ENCODE assay signal across 1 cellular context in genomic region chr1:148151911-148152391, GRCh38.
A peak's percentile ranks its signal among the peaks of the same experiment; 100 is the strongest.
TF ChIP-seq lines count a peak whose summit lies in the region.

A gene with protein sequence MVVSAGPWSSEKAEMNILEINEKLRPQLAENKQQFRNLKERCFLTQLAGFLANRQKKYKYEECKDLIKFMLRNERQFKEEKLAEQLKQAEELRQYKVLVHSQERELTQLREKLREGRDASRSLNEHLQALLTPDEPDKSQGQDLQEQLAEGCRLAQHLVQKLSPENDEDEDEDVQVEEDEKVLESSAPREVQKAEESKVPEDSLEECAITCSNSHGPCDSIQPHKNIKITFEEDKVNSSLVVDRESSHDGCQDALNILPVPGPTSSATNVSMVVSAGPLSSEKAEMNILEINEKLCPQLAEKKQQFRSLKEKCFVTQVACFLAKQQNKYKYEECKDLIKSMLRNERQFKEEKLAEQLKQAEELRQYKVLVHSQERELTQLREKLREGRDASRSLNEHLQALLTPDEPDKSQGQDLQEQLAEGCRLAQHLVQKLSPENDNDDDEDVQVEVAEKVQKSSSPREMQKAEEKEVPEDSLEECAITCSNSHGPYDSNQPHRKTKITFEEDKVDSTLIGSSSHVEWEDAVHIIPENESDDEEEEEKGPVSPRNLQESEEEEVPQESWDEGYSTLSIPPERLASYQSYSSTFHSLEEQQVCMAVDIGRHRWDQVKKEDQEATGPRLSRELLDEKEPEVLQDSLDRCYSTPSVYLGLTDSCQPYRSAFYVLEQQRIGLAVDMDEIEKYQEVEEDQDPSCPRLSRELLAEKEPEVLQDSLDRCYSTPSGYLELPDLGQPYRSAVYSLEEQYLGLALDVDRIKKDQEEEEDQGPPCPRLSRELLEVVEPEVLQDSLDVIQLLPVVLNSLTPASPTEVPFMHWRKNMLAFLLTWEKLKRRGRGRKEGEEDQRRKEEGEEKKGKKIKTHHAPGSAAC (minus strand): TSS chr1:148152281. CDS start chr1:148127003, 25,278 bp downstream.

TF ChIP-seq in HepG2, 621 proteins besides CTCF, POLR2A, EP300 and RAD21 (continued from another document and continues in another):
- TF ChIP-seq POLR2G (IDR thresholded peaks at IDR 0.05; ENCODE audit: low read depth, low read length) (peak; percentile 48; the same call in 1 of the 2 replicates), GATAD1 (CRISPR knock-in tag; IDR thresholded peaks at IDR 0.05) (peak; percentile 62; the same call in 1 of the 2 replicates), GABPA (IDR thresholded peaks at IDR 0.05; ENCODE audit: low read depth, low read length) (peak; percentile 35; the same call in 1 of the 2 replicates), GABPA (CRISPR knock-in tag; IDR thresholded peaks at IDR 0.05; ENCODE audit: low read depth) (peak; percentile 63), ZFY (CRISPR knock-in tag; IDR thresholded peaks at IDR 0.05) (peak; percentile 75), ETV5 (CRISPR knock-in tag; IDR thresholded peaks at IDR 0.05; ENCODE audit: borderline replicate concordance) (peak; percentile 29; the same call in 1 of the 2 replicates), KLF16 (CRISPR knock-in tag; IDR thresholded peaks at IDR 0.05) (peak in 1 of 2 experiments; percentile 15; a peak in 1 of 4 replicates), KAT8 (CRISPR knock-in tag; IDR thresholded peaks at IDR 0.05) (peak; percentile 59; the same call in 1 of the 2 replicates), THAP11 (CRISPR knock-in tag; IDR thresholded peaks at IDR 0.05) (peak; percentile 22; the same call in 1 of the 2 replicates), GABPB1 (CRISPR knock-in tag; IDR thresholded peaks at IDR 0.05) (peak; percentile 86), ZGPAT (CRISPR knock-in tag; IDR thresholded peaks at IDR 0.05) (peak; percentile 37; the same call in 1 of the 2 replicates), POLR2AphosphoS5 (IDR thresholded peaks at IDR 0.05; ENCODE audit: low read depth, low read length) (peak; percentile 26; the same call in 1 of the 2 replicates), ELF1 (CRISPR knock-in tag; IDR thresholded peaks at IDR 0.05) (peak; percentile 88), TFDP2 (CRISPR knock-in tag; IDR thresholded peaks at IDR 0.05) (peak; percentile 58; the same call in 1 of the 2 replicates), RBFOX2 (IDR thresholded peaks at IDR 0.05; ENCODE audit: low read depth, low read length) (peak; percentile 50), ZFAT (CRISPR knock-in tag; conservative IDR thresholded peaks at IDR 0.05) (0 out of 2 replicates have a peak, but pooled peaks have one; percentile 46), UBTF (CRISPR knock-in tag; IDR thresholded peaks at IDR 0.05) (peak; percentile 60; the same call in 1 of the 2 replicates), KMT2A (CRISPR knock-in tag; IDR thresholded peaks at IDR 0.05) (peak; percentile 51), HDAC1 (CRISPR knock-in tag; IDR thresholded peaks at IDR 0.05) (peak; percentile 60; the same call in 1 of the 2 replicates), CHD2 (IDR thresholded peaks at IDR 0.05; ENCODE audit: low read depth, low read length) (peak; percentile 70; the same call in 1 of the 2 replicates), YEATS4 (CRISPR knock-in tag; IDR thresholded peaks at IDR 0.05; ENCODE audit: borderline replicate concordance) (peak; percentile 43; the same call in 1 of the 2 replicates), PHF8 (CRISPR knock-in tag; IDR thresholded peaks at IDR 0.05) (peak; percentile 82), HNRNPLL (IDR thresholded peaks at IDR 0.05; ENCODE audit: low read depth, low read length, poor library complexity, severe bottlenecking) (peak; percentile 57), POGZ (CRISPR knock-in tag; IDR thresholded peaks at IDR 0.05) (peak; percentile 41; the same call in 1 of the 2 replicates), ZFP90 (CRISPR knock-in tag; IDR thresholded peaks at IDR 0.05; ENCODE audit: borderline replicate concordance) (0 out of 2 replicates have a peak, but pooled peaks have one; percentile 20), MYC (CRISPR knock-in tag; IDR thresholded peaks at IDR 0.05; ENCODE audit: borderline replicate concordance) (peak; percentile 20; the same call in 1 of the 2 replicates), SIN3A (IDR thresholded peaks at IDR 0.05; ENCODE audit: borderline replicate concordance, low read depth, low read length) (0 out of 2 replicates have a peak, but pooled peaks have one; percentile 64), ZFX (CRISPR knock-in tag; IDR thresholded peaks at IDR 0.05; ENCODE audit: low read depth) (peak; percentile 68), KLF9 (CRISPR knock-in tag; IDR thresholded peaks at IDR 0.05; ENCODE audit: low read depth) (peak; percentile 92)
- TF ChIP-seq, protein P1, sequence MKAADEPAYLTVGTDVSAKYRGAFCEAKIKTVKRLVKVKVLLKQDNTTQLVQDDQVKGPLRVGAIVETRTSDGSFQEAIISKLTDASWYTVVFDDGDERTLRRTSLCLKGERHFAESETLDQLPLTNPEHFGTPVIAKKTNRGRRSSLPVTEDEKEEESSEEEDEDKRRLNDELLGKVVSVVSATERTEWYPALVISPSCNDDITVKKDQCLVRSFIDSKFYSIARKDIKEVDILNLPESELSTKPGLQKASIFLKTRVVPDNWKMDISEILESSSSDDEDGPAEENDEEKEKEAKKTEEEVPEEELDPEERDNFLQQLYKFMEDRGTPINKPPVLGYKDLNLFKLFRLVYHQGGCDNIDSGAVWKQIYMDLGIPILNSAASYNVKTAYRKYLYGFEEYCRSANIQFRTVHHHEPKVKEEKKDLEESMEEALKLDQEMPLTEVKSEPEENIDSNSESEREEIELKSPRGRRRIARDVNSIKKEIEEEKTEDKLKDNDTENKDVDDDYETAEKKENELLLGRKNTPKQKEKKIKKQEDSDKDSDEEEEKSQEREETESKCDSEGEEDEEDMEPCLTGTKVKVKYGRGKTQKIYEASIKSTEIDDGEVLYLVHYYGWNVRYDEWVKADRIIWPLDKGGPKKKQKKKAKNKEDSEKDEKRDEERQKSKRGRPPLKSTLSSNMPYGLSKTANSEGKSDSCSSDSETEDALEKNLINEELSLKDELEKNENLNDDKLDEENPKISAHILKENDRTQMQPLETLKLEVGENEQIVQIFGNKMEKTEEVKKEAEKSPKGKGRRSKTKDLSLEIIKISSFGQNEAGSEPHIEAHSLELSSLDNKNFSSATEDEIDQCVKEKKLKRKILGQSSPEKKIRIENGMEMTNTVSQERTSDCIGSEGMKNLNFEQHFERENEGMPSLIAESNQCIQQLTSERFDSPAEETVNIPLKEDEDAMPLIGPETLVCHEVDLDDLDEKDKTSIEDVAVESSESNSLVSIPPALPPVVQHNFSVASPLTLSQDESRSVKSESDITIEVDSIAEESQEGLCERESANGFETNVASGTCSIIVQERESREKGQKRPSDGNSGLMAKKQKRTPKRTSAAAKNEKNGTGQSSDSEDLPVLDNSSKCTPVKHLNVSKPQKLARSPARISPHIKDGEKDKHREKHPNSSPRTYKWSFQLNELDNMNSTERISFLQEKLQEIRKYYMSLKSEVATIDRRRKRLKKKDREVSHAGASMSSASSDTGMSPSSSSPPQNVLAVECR (CRISPR knock-in tag; IDR thresholded peaks at IDR 0.05; ENCODE audit: borderline replicate concordance), result peak; percentile 71
- TF ChIP-seq, protein P2, sequence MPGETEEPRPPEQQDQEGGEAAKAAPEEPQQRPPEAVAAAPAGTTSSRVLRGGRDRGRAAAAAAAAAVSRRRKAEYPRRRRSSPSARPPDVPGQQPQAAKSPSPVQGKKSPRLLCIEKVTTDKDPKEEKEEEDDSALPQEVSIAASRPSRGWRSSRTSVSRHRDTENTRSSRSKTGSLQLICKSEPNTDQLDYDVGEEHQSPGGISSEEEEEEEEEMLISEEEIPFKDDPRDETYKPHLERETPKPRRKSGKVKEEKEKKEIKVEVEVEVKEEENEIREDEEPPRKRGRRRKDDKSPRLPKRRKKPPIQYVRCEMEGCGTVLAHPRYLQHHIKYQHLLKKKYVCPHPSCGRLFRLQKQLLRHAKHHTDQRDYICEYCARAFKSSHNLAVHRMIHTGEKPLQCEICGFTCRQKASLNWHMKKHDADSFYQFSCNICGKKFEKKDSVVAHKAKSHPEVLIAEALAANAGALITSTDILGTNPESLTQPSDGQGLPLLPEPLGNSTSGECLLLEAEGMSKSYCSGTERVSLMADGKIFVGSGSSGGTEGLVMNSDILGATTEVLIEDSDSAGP (CRISPR knock-in tag; IDR thresholded peaks at IDR 0.05; ENCODE audit: borderline replicate concordance), result peak; percentile 95
- TF ChIP-seq, protein P3, sequence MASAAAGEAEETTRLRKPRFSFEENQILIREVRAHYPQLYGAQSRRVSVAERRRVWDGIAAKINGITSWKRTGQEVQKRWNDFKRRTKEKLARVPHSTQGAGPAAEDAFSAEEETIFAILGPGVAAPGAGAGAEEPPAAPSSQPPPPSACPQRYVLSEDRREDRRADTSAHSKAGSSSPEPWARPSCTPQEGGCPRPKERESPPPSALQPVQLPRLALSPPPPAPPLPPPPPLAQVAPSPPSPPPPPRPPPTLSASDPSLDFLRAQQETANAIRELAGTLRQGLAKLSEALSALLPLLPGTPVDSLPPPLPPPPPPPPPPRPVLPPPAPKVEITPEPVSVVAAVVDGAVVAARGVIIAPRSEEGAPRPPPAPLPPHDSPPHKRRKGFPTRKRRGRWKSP (CRISPR knock-in tag; IDR thresholded peaks at IDR 0.05), result 0 out of 2 replicates have a peak, but pooled peaks have one; percentile 38
- TF ChIP-seq, protein P4, sequence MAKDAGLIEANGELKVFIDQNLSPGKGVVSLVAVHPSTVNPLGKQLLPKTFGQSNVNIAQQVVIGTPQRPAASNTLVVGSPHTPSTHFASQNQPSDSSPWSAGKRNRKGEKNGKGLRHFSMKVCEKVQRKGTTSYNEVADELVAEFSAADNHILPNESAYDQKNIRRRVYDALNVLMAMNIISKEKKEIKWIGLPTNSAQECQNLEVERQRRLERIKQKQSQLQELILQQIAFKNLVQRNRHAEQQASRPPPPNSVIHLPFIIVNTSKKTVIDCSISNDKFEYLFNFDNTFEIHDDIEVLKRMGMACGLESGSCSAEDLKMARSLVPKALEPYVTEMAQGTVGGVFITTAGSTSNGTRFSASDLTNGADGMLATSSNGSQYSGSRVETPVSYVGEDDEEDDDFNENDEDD (CRISPR knock-in tag; IDR thresholded peaks at IDR 0.05; ENCODE audit: borderline replicate concordance), result peak; percentile 63; the same call in 1 of the 2 replicates
- TF ChIP-seq, protein P5, sequence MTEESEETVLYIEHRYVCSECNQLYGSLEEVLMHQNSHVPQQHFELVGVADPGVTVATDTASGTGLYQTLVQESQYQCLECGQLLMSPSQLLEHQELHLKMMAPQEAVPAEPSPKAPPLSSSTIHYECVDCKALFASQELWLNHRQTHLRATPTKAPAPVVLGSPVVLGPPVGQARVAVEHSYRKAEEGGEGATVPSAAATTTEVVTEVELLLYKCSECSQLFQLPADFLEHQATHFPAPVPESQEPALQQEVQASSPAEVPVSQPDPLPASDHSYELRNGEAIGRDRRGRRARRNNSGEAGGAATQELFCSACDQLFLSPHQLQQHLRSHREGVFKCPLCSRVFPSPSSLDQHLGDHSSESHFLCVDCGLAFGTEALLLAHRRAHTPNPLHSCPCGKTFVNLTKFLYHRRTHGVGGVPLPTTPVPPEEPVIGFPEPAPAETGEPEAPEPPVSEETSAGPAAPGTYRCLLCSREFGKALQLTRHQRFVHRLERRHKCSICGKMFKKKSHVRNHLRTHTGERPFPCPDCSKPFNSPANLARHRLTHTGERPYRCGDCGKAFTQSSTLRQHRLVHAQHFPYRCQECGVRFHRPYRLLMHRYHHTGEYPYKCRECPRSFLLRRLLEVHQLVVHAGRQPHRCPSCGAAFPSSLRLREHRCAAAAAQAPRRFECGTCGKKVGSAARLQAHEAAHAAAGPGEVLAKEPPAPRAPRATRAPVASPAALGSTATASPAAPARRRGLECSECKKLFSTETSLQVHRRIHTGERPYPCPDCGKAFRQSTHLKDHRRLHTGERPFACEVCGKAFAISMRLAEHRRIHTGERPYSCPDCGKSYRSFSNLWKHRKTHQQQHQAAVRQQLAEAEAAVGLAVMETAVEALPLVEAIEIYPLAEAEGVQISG (CRISPR knock-in tag; IDR thresholded peaks at IDR 0.05), result peak; percentile 48; the same call in 1 of the 2 replicates
